In the genomic region with DNA sequence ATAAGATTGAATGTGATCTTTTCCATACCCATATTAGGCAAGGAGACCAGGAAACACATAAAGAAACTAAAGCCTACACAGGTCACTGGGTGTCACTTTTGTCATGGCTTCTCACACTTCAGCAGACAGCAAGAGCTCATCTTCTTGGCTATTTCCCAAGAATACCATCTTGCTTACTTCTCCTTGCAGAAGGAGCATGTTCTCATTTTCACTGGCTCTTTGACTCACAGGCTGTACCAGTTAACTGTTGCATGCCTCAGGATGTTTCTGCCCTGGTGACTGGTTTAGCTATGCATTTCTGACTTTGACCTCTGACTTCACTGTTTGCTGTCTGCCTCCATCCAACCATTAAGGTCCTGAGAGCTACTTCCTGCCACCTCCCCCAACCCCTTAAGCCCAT, we compare ENCODE assay signal across 9 cellular contexts. TPM values are rescaled to one million over a fixed set of nuclear protein-coding genes. Genes with fewer than 3 reads are reported as not detected.
DNase-seq lines count a peak whose midpoint lies in the region; ATAC-seq and TF ChIP-seq lines count a peak whose summit lies in the region.
"Had no signal": no experiment of that assay in that cellular context is flagged by ENCODE, and none has a peak within 500 bp of the region (broad histone marks: within the 10 kb centered on the region; RNA-seq: fewer than 3 reads in every experiment).

No MANE protein-coding gene starts in this region.

- no peak for TF ChIP-seq CTCF in upper lobe of right lung (IDR thresholded peaks at IDR 0.05)

- H3K36me3 ChIP-seq in upper lobe of right lung, result no peaks in the 10 kb centered on the region

- H3K9me3 ChIP-seq in right cardiac atrium (ENCODE audit: control insufficient read depth, low read length), result no peaks in the 10 kb centered on the region
- no peaks in the 10 kb centered on the region for H3K9me3 ChIP-seq in upper lobe of right lung

- H3K4me1 ChIP-seq in right cardiac atrium (ENCODE audit: control insufficient read depth, insufficient read depth, low read length) (no peaks in the 10 kb centered on the region), upper lobe of right lung (peaks cover 23% of the 10 kb centered on the region)

- DNase-seq in NCI-H1417 (lab: John Stamatoyannopoulos, UW), result peak in 2 of 3 experiments; percentile 6 to 43
- no peak for DNase-seq in NCI-H1417 treated with DMSO at 0.1 percent for 48 hours (lab: John Stamatoyannopoulos, UW)
- DNase-seq in SIG-M5 (lab: John Stamatoyannopoulos, UW), result peak; percentile 69
- DNase-seq in right cardiac atrium, result no peak
- no peak for DNase-seq in upper lobe of right lung
- DNase-seq in NCI-H524 treated with DMSO at 0.1 percent for 48 hours (lab: John Stamatoyannopoulos, UW), result no peak
- no peak for DNase-seq in nucleus accumbens (lab: John Stamatoyannopoulos, UW)

- H3K27ac ChIP-seq in right cardiac atrium (ENCODE audit: low read length) (no peak overlapping the region), upper lobe of right lung (no peak overlapping the region)
- H3K27ac ChIP-seq: 22Rv1 had no signal

- intact Hi-C loops in right cardiac atrium (cut with DNase I) (no loop called here), upper lobe of right lung (cut with DNase I) (no loop called here)

- peak; percentile 82 for ATAC-seq in HG03108 (IDR thresholded peaks at IDR 0.05; ENCODE audit: unreplicated experiment)
- ATAC-seq in right cardiac atrium, result peak; percentile 44 to 73
- ATAC-seq in upper lobe of right lung, result peak; percentile 88

- H3K27me3 ChIP-seq in right cardiac atrium (ENCODE audit: control insufficient read depth, insufficient read depth), result no peaks in the 10 kb centered on the region
- no peaks in the 10 kb centered on the region for H3K27me3 ChIP-seq in upper lobe of right lung

- H3K4me3 ChIP-seq in right cardiac atrium (ENCODE audit: low read length) (no peak overlapping the region), upper lobe of right lung (no peak overlapping the region)

RNA-seq across cellular contexts. Expression of gene OGFRL1, which starts 40.3 kb away (rescaled TPM):
- total RNA-seq in right cardiac atrium (10 to 100 TPM in 3 of 4 donors, 1 to 10 TPM in 1; 8.9 to 12.4 (median 12.1) TPM), upper lobe of right lung (29.0 TPM)
- 5.4 TPM for polyA plus RNA-seq in right cardiac atrium

Comparison
In these comparisons a context has a peak if more than half of its experiments do, and no peak if none do; other contexts are left out.
1. DNase-seq: peak in NCI-H1417 (2 of 3) and SIG-M5 (single experiment); none in NCI-H1417 treated with DMSO at 0.1 percent for 48 hours (single experiment), right cardiac atrium (0 of 3), upper lobe of right lung (single experiment), NCI-H524 treated with DMSO at 0.1 percent for 48 hours (single experiment) and nucleus accumbens (0 of 56).
2. Peak in every context shown above with its lines, with median percentiles within 50 percentile points of each other: ATAC-seq.